ENCODE assay signal across 1 cellular context in the genomic region with DNA sequence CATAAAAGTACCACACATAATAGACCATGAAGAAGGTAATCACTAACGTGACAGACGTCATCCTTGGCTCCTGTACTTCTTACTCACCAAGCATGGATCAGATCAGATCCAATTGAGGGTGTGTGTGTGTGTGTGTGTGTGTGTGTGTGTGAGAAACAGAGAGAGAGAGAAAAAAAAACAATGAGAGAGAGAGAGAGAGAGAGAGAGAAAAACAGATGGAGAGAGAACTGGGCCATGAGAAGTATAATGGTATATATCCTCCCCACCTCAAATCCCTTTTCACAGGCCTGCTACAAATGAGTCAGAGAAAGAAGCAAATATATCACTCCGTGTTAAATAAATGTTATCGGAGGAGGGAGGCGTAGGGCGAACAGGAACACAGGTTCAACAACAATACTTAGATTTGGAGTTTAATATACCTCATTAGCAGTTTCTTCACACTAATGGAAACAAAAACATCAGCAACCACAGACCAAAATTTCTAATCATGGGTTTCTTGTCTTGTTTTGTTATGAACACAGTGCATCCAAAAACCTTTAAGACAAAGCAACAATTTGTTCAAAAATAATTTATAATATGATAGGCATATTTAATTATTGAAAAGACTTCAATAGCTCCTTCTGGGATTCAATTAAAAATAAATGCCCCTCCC.
TF ChIP-seq lines count a peak whose summit lies in the region.

No MANE protein-coding gene starts in this region.

TF ChIP-seq in WTC11, 78 proteins besides CTCF, POLR2A, EP300 and RAD21 (continued from another document):
- TF ChIP-seq, protein P1, sequence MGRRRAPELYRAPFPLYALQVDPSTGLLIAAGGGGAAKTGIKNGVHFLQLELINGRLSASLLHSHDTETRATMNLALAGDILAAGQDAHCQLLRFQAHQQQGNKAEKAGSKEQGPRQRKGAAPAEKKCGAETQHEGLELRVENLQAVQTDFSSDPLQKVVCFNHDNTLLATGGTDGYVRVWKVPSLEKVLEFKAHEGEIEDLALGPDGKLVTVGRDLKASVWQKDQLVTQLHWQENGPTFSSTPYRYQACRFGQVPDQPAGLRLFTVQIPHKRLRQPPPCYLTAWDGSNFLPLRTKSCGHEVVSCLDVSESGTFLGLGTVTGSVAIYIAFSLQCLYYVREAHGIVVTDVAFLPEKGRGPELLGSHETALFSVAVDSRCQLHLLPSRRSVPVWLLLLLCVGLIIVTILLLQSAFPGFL (CRISPR knock-in tag; IDR thresholded peaks at IDR 0.05; ENCODE audit: borderline replicate concordance) = no peak
- TF ChIP-seq NFATC4 (CRISPR knock-in tag; IDR thresholded peaks at IDR 0.05) = no peak
